1 cellular context compared by ENCODE assay signal in genomic region chr12:53190108-53190729, GRCh38.
TF ChIP-seq lines count a peak whose summit lies in the region.

No MANE protein-coding gene starts in this region.

TF ChIP-seq in HepG2, 621 proteins besides CTCF, POLR2A, EP300 and RAD21 (continued from another document and continues in another):
- TF ChIP-seq ZNF710 (CRISPR knock-in tag; IDR thresholded peaks at IDR 0.05; ENCODE audit: borderline replicate concordance) (no peak), PAF1 (CRISPR knock-in tag; IDR thresholded peaks at IDR 0.05) (no peak), CREB1 (IDR thresholded peaks at IDR 0.05) (no peak), CREB1 (CRISPR knock-in tag; IDR thresholded peaks at IDR 0.05) (no peak), EHMT2 (IDR thresholded peaks at IDR 0.05; ENCODE audit: borderline replicate concordance, low read depth, low read length) (no peak), SALL1 (CRISPR knock-in tag; IDR thresholded peaks at IDR 0.05) (peak; percentile 19; the same call in 1 of the 2 replicates), ZNF503 (CRISPR knock-in tag; IDR thresholded peaks at IDR 0.05) (no peak), ETV6 (CRISPR knock-in tag; conservative IDR thresholded peaks at IDR 0.05) (no peak), KDM6A (CRISPR knock-in tag; IDR thresholded peaks at IDR 0.05; ENCODE audit: low read depth) (no peak), ZBTB10 (CRISPR knock-in tag; IDR thresholded peaks at IDR 0.05; ENCODE audit: borderline replicate concordance) (no peak), ZBTB2 (CRISPR knock-in tag; IDR thresholded peaks at IDR 0.05; ENCODE audit: low read depth) (no peak), ETS1 (CRISPR knock-in tag; IDR thresholded peaks at IDR 0.05) (no peak), ZNF597 (CRISPR knock-in tag; IDR thresholded peaks at IDR 0.05) (no peak), AHR (CRISPR knock-in tag; IDR thresholded peaks at IDR 0.05) (no peak), ZFP90 (CRISPR knock-in tag; IDR thresholded peaks at IDR 0.05; ENCODE audit: borderline replicate concordance) (no peak), FIP1L1 (IDR thresholded peaks at IDR 0.05; ENCODE audit: borderline replicate concordance, insufficient read depth, low read depth, low read length) (no peak), ATF2 (CRISPR knock-in tag; IDR thresholded peaks at IDR 0.05) (no peak), ZNF609 (CRISPR knock-in tag; IDR thresholded peaks at IDR 0.05; ENCODE audit: borderline replicate concordance) (no peak), NFE2L1 (CRISPR knock-in tag; IDR thresholded peaks at IDR 0.05; ENCODE audit: borderline replicate concordance) (no peak), NFYC (CRISPR knock-in tag; IDR thresholded peaks at IDR 0.05) (no peak), ZFY (CRISPR knock-in tag; IDR thresholded peaks at IDR 0.05) (peak; percentile 30; the same call in 1 of the 2 replicates), ISL2 (CRISPR knock-in tag; IDR thresholded peaks at IDR 0.05) (no peak), CHD4 (IDR thresholded peaks at IDR 0.05; ENCODE audit: borderline replicate concordance, low read length) (no peak), SALL2 (CRISPR knock-in tag; IDR thresholded peaks at IDR 0.05) (0 out of 2 replicates have a peak, but pooled peaks have one; percentile 45), SP1 (IDR thresholded peaks at IDR 0.05) (no peak), SP1 (CRISPR knock-in tag; IDR thresholded peaks at IDR 0.05) (no peak), THAP9 (CRISPR knock-in tag; IDR thresholded peaks at IDR 0.05; ENCODE audit: borderline replicate concordance) (peak; percentile 24; the same call in 1 of the 2 replicates), ARNT (IDR thresholded peaks at IDR 0.05) (no peak), ZBTB26 (CRISPR knock-in tag; IDR thresholded peaks at IDR 0.05; ENCODE audit: borderline replicate concordance) (no peak), GMEB2 (CRISPR knock-in tag; IDR thresholded peaks at IDR 0.05; ENCODE audit: low read depth) (no peak), MYNN (CRISPR knock-in tag; IDR thresholded peaks at IDR 0.05; ENCODE audit: low read depth) (no peak), ONECUT2 (CRISPR knock-in tag; IDR thresholded peaks at IDR 0.05) (no peak), HNF4G (IDR thresholded peaks at IDR 0.05; ENCODE audit: borderline replicate concordance, low read depth, low read length) (no peak), HNF4G (CRISPR knock-in tag; IDR thresholded peaks at IDR 0.05; ENCODE audit: borderline replicate concordance, low read depth) (no peak)
